In the genomic region with DNA sequence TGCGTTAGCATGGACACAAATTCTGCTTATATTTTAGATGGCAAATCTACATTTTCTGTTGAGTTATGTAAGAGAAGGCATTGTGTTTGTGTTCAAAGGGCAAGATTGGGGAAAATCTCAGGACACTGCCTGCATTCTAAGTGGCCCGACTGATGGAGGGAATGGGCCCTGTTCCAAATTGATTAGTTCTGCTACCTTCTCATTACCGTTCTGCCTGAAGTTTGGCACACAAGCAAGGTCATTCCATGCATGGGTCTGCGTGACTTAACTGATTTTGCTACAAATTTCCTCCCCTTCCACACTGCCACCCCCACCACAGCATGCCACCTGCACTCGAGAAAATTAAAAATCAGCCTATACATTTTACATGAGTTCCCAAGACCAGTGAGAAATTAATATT, we compare ENCODE assay signal across 22 cellular contexts.
"Had no signal": no experiment of that assay in that cellular context is flagged by ENCODE, and none has a peak within 500 bp of the region (broad histone marks: within the 10 kb centered on the region; RNA-seq: fewer than 3 reads in every experiment).

No MANE protein-coding gene starts in this region.

- ATAC-seq: foreskin keratinocyte, gastroesophageal sphincter, heart left ventricle, left cardiac atrium, left lung, left ventricle myocardium superior, lower lobe of right lung, mucosa of descending colon had no signal

- DNase-seq: colonic mucosa; cortex of kidney; effector CD4-positive, alpha-beta T cell; effector memory CD4-positive, alpha-beta T cell; foreskin keratinocyte; heart left ventricle; hypothalamus; immature natural killer cell; islet precursor cell; kidney; kidney glomerular epithelial cell; left cardiac atrium; left lung; left ventricle myocardium superior; lower lobe of right lung; mesenchymal stem cell; mucosa of descending colon had no signal

- H3K27ac Mint-ChIP-seq: dendritic cell treated with granulocyte-macrophage colony-stimulating factor and Interleukin-4, amounts not matched to agents 40 ng/mL and 50 ng/mL, for 4 days; immature natural killer cell; mesothelial cell of epicardium had no signal

- H3K27me3 ChIP-seq: colonic mucosa, esophagus muscularis mucosa, foreskin keratinocyte, gastroesophageal sphincter, heart left ventricle, hepatocyte, left lung had no signal

- H3K4me3 ChIP-seq: colonic mucosa, esophagus muscularis mucosa, gastroesophageal sphincter, heart left ventricle, hepatocyte, left lung, lower lobe of right lung, mucosa of descending colon had no signal

- H3K4me3 Mint-ChIP-seq: dendritic cell treated with granulocyte-macrophage colony-stimulating factor and Interleukin-4, amounts not matched to agents 40 ng/mL and 50 ng/mL, for 4 days; immature natural killer cell; mesothelial cell of epicardium had no signal

- H3K27ac ChIP-seq: colonic mucosa, esophagus muscularis mucosa, foreskin keratinocyte, gastroesophageal sphincter, heart left ventricle, hepatocyte, left lung, lower lobe of right lung had no signal

- H3K36me3 Mint-ChIP-seq: immature natural killer cell, mesothelial cell of epicardium had no signal

- H3K4me1 ChIP-seq: colonic mucosa, foreskin keratinocyte, left lung, lower lobe of right lung had no signal

- H3K9me3 ChIP-seq: colonic mucosa, esophagus muscularis mucosa, gastroesophageal sphincter, heart left ventricle, left lung, lower lobe of right lung, mucosa of descending colon had no signal

- H3K36me3 ChIP-seq: colonic mucosa, esophagus muscularis mucosa, gastroesophageal sphincter, heart left ventricle, left lung, lower lobe of right lung had no signal

- H3K4me1 Mint-ChIP-seq: immature natural killer cell, mesothelial cell of epicardium had no signal

- H3K4me2 ChIP-seq: hepatocyte had no signal

- H3K9me3 Mint-ChIP-seq: mesothelial cell of epicardium had no signal

- H3K27me3 Mint-ChIP-seq: dendritic cell treated with granulocyte-macrophage colony-stimulating factor and Interleukin-4, amounts not matched to agents 40 ng/mL and 50 ng/mL, for 4 days had no signal

- H2AFZ ChIP-seq: hepatocyte had no signal
